In the genomic region with DNA sequence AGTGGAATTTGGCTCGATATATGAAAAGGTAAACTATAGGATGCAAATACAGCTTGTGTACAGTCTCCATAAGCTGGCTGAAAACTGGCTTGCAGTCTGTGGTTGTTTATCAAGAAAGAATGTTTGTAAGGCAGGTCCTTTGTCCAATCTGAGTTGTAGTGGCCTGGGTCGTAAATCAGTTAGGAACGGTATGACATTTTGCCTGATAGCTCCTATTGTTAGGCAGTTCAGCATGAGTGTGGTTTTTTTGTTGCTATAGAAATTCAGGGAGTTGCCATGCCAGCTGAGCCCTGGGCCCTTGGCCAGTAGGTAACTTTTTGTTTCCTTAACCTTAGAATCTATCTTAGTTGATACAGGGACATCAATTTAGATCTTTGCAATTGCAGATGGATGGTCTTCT, we compare ENCODE assay signal across 25 cellular contexts.
DNase-seq lines count a peak whose midpoint lies in the region; ATAC-seq, FAIRE-seq and TF ChIP-seq lines count a peak whose summit lies in the region.
"Had no signal": no experiment of that assay in that cellular context is flagged by ENCODE, and none has a peak within 500 bp of the region (broad histone marks: within the 10 kb centered on the region; RNA-seq: fewer than 3 reads in every experiment).

No MANE protein-coding gene starts in this region.

- H3K4me3 ChIP-seq in HAP-1 (no peak overlapping the region), K562 (no peak overlapping the region), adrenal gland (no peak overlapping the region)
- H3K4me3 ChIP-seq: hepatocyte, SJSA1 had no signal

- intact Hi-C loops in K562 (cut with micrococcal nuclease) = no loop called here
- intact Hi-C loops in adrenal gland (cut with DNase I) = no loop called here

- no peaks in the 10 kb centered on the region for H3K36me3 ChIP-seq in HAP-1 (replicated peaks)
- H3K36me3 ChIP-seq in K562 (ENCODE audit: control insufficient read depth, insufficient read depth, low read length) = no peaks in the 10 kb centered on the region
- no peaks in the 10 kb centered on the region for H3K36me3 ChIP-seq in adrenal gland (replicated peaks in 1 of 2)
- H3K36me3 ChIP-seq: SJSA1 had no signal

- no peaks in the 10 kb centered on the region for H4K20me1 ChIP-seq in K562 (replicated peaks; ENCODE audit: control insufficient read depth, insufficient read depth, low read length)

- H3K9ac ChIP-seq in K562 (ENCODE audit: insufficient read depth in 1 of 2, low read depth in 2 of 2, low read length in 2 of 2) = no peak overlapping the region

- POLR2A ChIA-PET in K562 (lab: Yijun Ruan, JAX) = no interaction called here

- H2AFZ ChIP-seq in K562 (ENCODE audit: low read depth, low read length) = no peak overlapping the region
- H2AFZ ChIP-seq: hepatocyte had no signal

- H3K9me1 ChIP-seq in K562 (ENCODE audit: control insufficient read depth, insufficient read depth, low read length) = no peaks in the 10 kb centered on the region

- no peak for TF ChIP-seq EP300 in K562 (IDR thresholded peaks at IDR 0.05; ENCODE audit: low read length)

- 0% methylated on average over 3 of the region's 3 CpGs for WGBS in K562 (ENCODE audit: insufficient coverage, low coverage, missing lambda C conversion rate)
- 38 to 58% (median 49%) methylated on average over 3 of the region's 3 CpGs for WGBS in adrenal gland, 4 donors

- no peak overlapping the region for H3K4me2 ChIP-seq in K562 (ENCODE audit: insufficient read depth, low read length)
- H3K4me2 ChIP-seq: hepatocyte had no signal

- TF ChIP-seq CTCF in K562 (IDR thresholded peaks at IDR 0.05 in 2 of 3, conservative IDR thresholded peaks at IDR 0.05 in 1 of 3; ENCODE audit: insufficient read depth in 2 of 3, low read depth in 1 of 3, low read length in 3 of 3) (no peak), adrenal gland (IDR thresholded peaks at IDR 0.05) (no peak)

- no peak for TF ChIP-seq POLR2A in K562 (conservative IDR thresholded peaks at IDR 0.05)
- no peak for TF ChIP-seq POLR2A in adrenal gland (IDR thresholded peaks at IDR 0.05)

- CTCF ChIA-PET in K562 (lab: Yijun Ruan, JAX; ENCODE audit: low intra/inter-chr PET ratio) = no interaction called here

- no TSS peak for BruUV-seq in K562 (replicated peaks; lab: Mats Ljungman, UMichigan)

- H3K27me3 ChIP-seq in HAP-1 (ENCODE audit: low read depth) = no peaks in the 10 kb centered on the region
- H3K27me3 ChIP-seq in K562 (ENCODE audit: control insufficient read depth in 2 of 2, insufficient read depth in 2 of 2, low read length in 2 of 2) = no peaks in the 10 kb centered on the region
- no peaks in the 10 kb centered on the region for H3K27me3 ChIP-seq in adrenal gland
- H3K27me3 ChIP-seq: hepatocyte, SJSA1 had no signal

- no peak for FAIRE-seq in K562 (lab: Jason Lieb, UNC)
- FAIRE-seq: H1, islet of Langerhans, RCC 7860 had no signal

- in situ Hi-C loops in HAP-1 (cut with MboI; ENCODE audit: low sequenced_read_pairs) (no loop called here), K562 (cut with MboI) (no loop called here)

- H3K79me2 ChIP-seq in K562 (ENCODE audit: control insufficient read depth, insufficient read depth, low read length) = no peaks in the 10 kb centered on the region
- H3K79me2 ChIP-seq: hepatocyte had no signal

- no peak overlapping the region for H3K27ac ChIP-seq in K562 (ENCODE audit: extremely low read depth, low read depth, low read length)
- H3K27ac ChIP-seq in adrenal gland = no peak overlapping the region
- H3K27ac ChIP-seq: hepatocyte, HL-60, SJSA1, VCaP had no signal

- H3K9me3 ChIP-seq in HAP-1 = no peaks in the 10 kb centered on the region
- H3K9me3 ChIP-seq in K562 (replicated peaks; ENCODE audit: control insufficient read depth, insufficient read depth, low read depth, low read length) = no peaks in the 10 kb centered on the region; the same call in none of the 2 replicates
- no peaks in the 10 kb centered on the region for H3K9me3 ChIP-seq in adrenal gland (replicated peaks in 1 of 3)

- ATAC-seq in K562 = no peak
- ATAC-seq: stimulated activated naive CD8-positive, alpha-beta T cell treated with anti-CD3 and anti-CD28 coated beads, Interleukin-15, Interleukin-2, amounts not matched to agents 100 U/mL and 50 U/mL, for 24 hours had no signal

- DNase-seq in HAP-1 (ENCODE audit: low spot score in 2 of 2) = peak; percentile 72 to 97
- DNase-seq in NCI-H526 (lab: John Stamatoyannopoulos, UW) = peak; percentile 9 to 35
- no peak for DNase-seq in K562 (ENCODE audit: extremely low read depth in 1 of 4, low spot score in 3 of 4)
- peak; percentile 76 for DNase-seq in renal cortical epithelial cell (ENCODE audit: low read depth)
- DNase-seq in stimulated activated CD8-positive, alpha-beta memory T cell treated with anti-CD3 and anti-CD28 coated beads, Interleukin-4, amount 100 ng/mL, for 48 hours = no peak
- no peak for DNase-seq in adrenal gland
- no peak for DNase-seq in DMS79 (lab: John Stamatoyannopoulos, UW)
- DNase-seq: activated CD4-positive, alpha-beta T cell treated with anti-CD3 and anti-CD28 coated beads, Interleukin-2, amount 50 U/mL, for 1 hour; aorta; cerebellar nuclear complex; EL; foreskin fibroblast; NCI-H1694 treated with DMSO at 0.1 percent for 48 hours; NCI-H226; occipital lobe; retina; stimulated activated CD4-positive, alpha-beta T cell treated with anti-CD3 and anti-CD28 coated beads, Interleukin-4, amount 100 ng/mL, for 1 hour; stimulated activated naive CD8-positive, alpha-beta T cell treated with anti-CD3 and anti-CD28 coated beads, Interleukin-15, Interleukin-2, amounts not matched to agents 100 U/mL and 50 U/mL, for 24 hours had no signal

- no peak for TF ChIP-seq RAD21 in K562 (CRISPR knock-in tag; conservative IDR thresholded peaks at IDR 0.05 in 1 of 2, IDR thresholded peaks at IDR 0.05 in 1 of 2)

- H3K4me1 ChIP-seq in HAP-1 = peaks cover 18% of the 10 kb centered on the region
- no peaks in the 10 kb centered on the region for H3K4me1 ChIP-seq in K562 (replicated peaks in 1 of 2; ENCODE audit: control insufficient read depth in 2 of 2, insufficient read depth in 2 of 2, low read length in 2 of 2)
- H3K4me1 ChIP-seq in adrenal gland (replicated peaks in 1 of 2) = no peaks in the 10 kb centered on the region
- H3K4me1 ChIP-seq: SJSA1 had no signal

TF ChIP-seq in K562, 482 proteins besides CTCF, POLR2A, EP300 and RAD21:
- no peak for TF ChIP-seq ZNF318 (IDR thresholded peaks at IDR 0.05; ENCODE audit: borderline replicate concordance in 1 of 2, low read depth in 1 of 2)
- TF ChIP-seq MEIS2 (IDR thresholded peaks at IDR 0.05; ENCODE audit: partially characterized antibody) = peak; percentile 9

Comparison
In these comparisons a context has a peak if more than half of its experiments do, and no peak if none do; other contexts are left out.
1. DNase-seq: peak in HAP-1 (2 of 2), NCI-H526 (2 of 2) and renal cortical epithelial cell (single experiment); none in K562 (0 of 4), stimulated activated CD8-positive, alpha-beta memory T cell treated with anti-CD3 and anti-CD28 coated beads, Interleukin-4, amount 100 ng/mL, for 48 hours (single experiment), adrenal gland (0 of 7) and DMS79 (single experiment).